ENCODE assay signal across 8 cellular contexts in genomic region chr6:112029045-112029822, GRCh38. TPM values are rescaled to one million over a fixed set of nuclear protein-coding genes. Genes with fewer than 3 reads are reported as not detected.
DNase-seq lines count a peak whose midpoint lies in the region; ATAC-seq and TF ChIP-seq lines count a peak whose summit lies in the region.

No MANE protein-coding gene starts in this region.

- H3K4me3 Mint-ChIP-seq in central memory CD8-positive, alpha-beta T cell: peak overlapping the region; percentile 55

- H3K27me3 Mint-ChIP-seq in central memory CD8-positive, alpha-beta T cell: no peaks in the 10 kb centered on the region

- H3K4me1 ChIP-seq in lung (ENCODE audit: control insufficient read depth in 2 of 2, insufficient read depth in 2 of 2, low read length in 2 of 2): peaks cover 0 to 2% of the 10 kb centered on the region in 2 donors

- H3K36me3 ChIP-seq in H7 (replicated peaks; ENCODE audit: control insufficient read depth, insufficient read depth, low read length) (no peaks in the 10 kb centered on the region), lung (ENCODE audit: control insufficient read depth in 2 of 2, insufficient read depth in 2 of 2, low read length in 2 of 2) (no peaks in the 10 kb centered on the region)

- TF ChIP-seq POLR2A in GM18505 (IDR thresholded peaks at IDR 0.05; ENCODE audit: borderline replicate concordance, extremely low read depth, insufficient read depth, insufficient read length): no peak

- no peaks in the 10 kb centered on the region for H3K9me3 ChIP-seq in lung (ENCODE audit: control insufficient read depth in 2 of 2, insufficient read depth in 1 of 2, low read length in 1 of 2)

- DNase-seq in Caki2 (ENCODE audit: low read depth) (peak; percentile 21), H7 (peak; percentile 60), NCI-H2171 treated with DMSO at 0.1 percent for 48 hours (lab: John Stamatoyannopoulos, UW) (peak; percentile 53), lung (ENCODE audit: low spot score) (peak; percentile 65)
- DNase-seq in activated CD4-positive, CD25-positive, alpha-beta regulatory T cell treated with anti-CD3 and anti-CD28 coated beads, Interleukin-2, amount 50 U/mL, for 72 hours: peak; percentile 74
- DNase-seq in central memory CD8-positive, alpha-beta T cell (ENCODE audit: low spot score in 2 of 2): peak in 1 of 2 donors; percentile 47
- DNase-seq in stimulated activated CD8-positive, alpha-beta memory T cell treated with anti-CD3 and anti-CD28 coated beads, Interleukin-2, amount 100 ng/mL, for 1 hour (ENCODE audit: low read depth in 2 of 2): peak; percentile 27 to 36

- H3K4me1 Mint-ChIP-seq in central memory CD8-positive, alpha-beta T cell: peaks cover 52% of the 10 kb centered on the region

- H3K9me3 Mint-ChIP-seq in central memory CD8-positive, alpha-beta T cell: peaks cover 5% of the 10 kb centered on the region

- ATAC-seq in central memory CD8-positive, alpha-beta T cell (replicated peaks; ENCODE audit: extremely low read depth, poor library complexity, severe bottlenecking): no peak
- ATAC-seq in lung (ENCODE audit: insufficient read depth, low FRiP score) (no peak), GM18505 (IDR thresholded peaks at IDR 0.05; ENCODE audit: unreplicated experiment) (no peak)

- WGBS in lung, 2 donors: 81% methylated on average over 15 of the region's 15 CpGs

- in situ Hi-C loops in Caki2 (cut with HindIII; ENCODE audit: low pct_unique_long_range_greater_than_20kb, low sequenced_read_pairs): no loop called here

- no peaks in the 10 kb centered on the region for H3K36me3 Mint-ChIP-seq in central memory CD8-positive, alpha-beta T cell (ENCODE audit: insufficient read depth)

- no peak overlapping the region for H3K27ac ChIP-seq in lung (ENCODE audit: low read depth in 1 of 2, low read length in 1 of 2)

- H3K27me3 ChIP-seq in H7 (ENCODE audit: control insufficient read depth, insufficient read depth, low read length) (no peaks in the 10 kb centered on the region), lung (ENCODE audit: control insufficient read depth, insufficient read depth) (no peaks in the 10 kb centered on the region)

- H3K27ac Mint-ChIP-seq in central memory CD8-positive, alpha-beta T cell (ENCODE audit: low read depth): peak overlapping the region; percentile 91

- TF ChIP-seq CTCF in lung (IDR thresholded peaks at IDR 0.05; ENCODE audit: control extremely low read depth, extremely low read depth): peak; percentile 51

- no peak overlapping the region for H3K4me3 ChIP-seq in H7 (ENCODE audit: insufficient read depth, low read depth, low read length)
- no peak overlapping the region for H3K4me3 ChIP-seq in lung

RNA-seq across cellular contexts. Expression of gene CCN6, which starts 24.7 kb away (rescaled TPM):
- total RNA-seq in Caki2 (2014; rRNA removed; shearing (Covaris generic); ENCODE audit: low replicate concordance): not detected in 2 replicates
- not detected in 2 replicates for total RNA-seq in H7 (2014; rRNA removed; shearing (Covaris generic))
- total RNA-seq in lung: not detected
- polyA plus RNA-seq in lung: not detected

RNA-seq across cellular contexts. Expression of gene TUBE1, which starts 58.0 kb away (rescaled TPM):
- 18.8 and 31.7 TPM in 2 replicates for total RNA-seq in Caki2 (2014; rRNA removed; shearing (Covaris generic); ENCODE audit: low replicate concordance)
- total RNA-seq in H7 (2014; rRNA removed; shearing (Covaris generic)): 24.3 and 33.1 TPM in 2 replicates
- 10 to 100 TPM; 15.9 to 59.2 TPM for total RNA-seq in lung
- polyA plus RNA-seq in lung: 10 to 100 TPM; 10.1 to 14.2 TPM

RNA-seq across cellular contexts. Expression of gene FAM229B, which starts 58.2 kb away (rescaled TPM):
- total RNA-seq in Caki2 (2014; rRNA removed; shearing (Covaris generic); ENCODE audit: low replicate concordance): 13.1 and 14.7 TPM in 2 replicates
- total RNA-seq in H7 (2014; rRNA removed; shearing (Covaris generic)): 8.0 and 11.5 TPM in 2 replicates
- total RNA-seq in lung: 10 to 100 TPM; 26.2 to 35.6 TPM
- 10 to 100 TPM; 16.5 to 25.9 TPM for polyA plus RNA-seq in lung
